ENCODE assay signal across 21 cellular contexts in the genomic region with DNA sequence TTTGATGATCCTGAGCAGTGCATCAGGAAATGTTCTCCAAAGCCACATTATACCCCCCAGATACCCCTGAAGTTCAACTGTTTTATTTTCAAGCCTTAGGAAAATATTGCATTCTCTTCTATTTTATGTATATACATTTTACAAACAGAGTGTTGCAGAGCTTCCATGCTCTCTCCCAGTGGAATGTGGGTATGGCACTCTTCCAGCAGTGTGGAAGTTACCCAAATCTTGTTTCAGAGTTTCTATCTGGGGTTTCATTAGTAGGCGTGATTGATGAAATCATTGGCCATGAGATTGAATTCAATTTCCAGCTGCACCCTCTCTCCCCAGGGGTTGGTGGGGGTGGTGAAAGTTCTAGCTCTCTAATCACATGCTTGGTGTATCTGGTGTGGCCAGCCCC.
DNase-seq lines count a peak whose midpoint lies in the region; ATAC-seq and TF ChIP-seq lines count a peak whose summit lies in the region.
"Had no signal": no experiment of that assay in that cellular context is flagged by ENCODE, and none has a peak within 500 bp of the region (broad histone marks: within the 10 kb centered on the region; RNA-seq: fewer than 3 reads in every experiment).

No MANE protein-coding gene starts in this region.

- no peak overlapping the region for H3K23ac ChIP-seq in IMR-90 (ENCODE audit: low read depth, low read length)

- DNase-seq in IMR-90 (peak; percentile 12), fibroblast of the aortic adventitia (ENCODE audit: low read depth) (peak; percentile 27), spleen (peak; percentile 16), glutamatergic neuron (no peak), GM20000 (ENCODE audit: low spot score) (no peak), LoVo (ENCODE audit: low spot score) (no peak)
- DNase-seq: Caco-2; CD4-positive, CD25-positive, alpha-beta regulatory T cell; CD8-positive, alpha-beta T cell; DMS153; DND-41; GDM1; GOT3; HFFc6 had no signal

- no peak overlapping the region for H4K91ac ChIP-seq in IMR-90 (ENCODE audit: insufficient read depth, low read depth, low read length)

- H3K27ac ChIP-seq in IMR-90 (ENCODE audit: insufficient read depth, low read length) (no peak overlapping the region), spleen (no peak overlapping the region)
- H3K27ac ChIP-seq: BLaER1, C4-2B had no signal

- no CpG with 5 or more reads among the region's 1 CpG for WGBS in IMR-90 (ENCODE audit: extremely low coverage in 2 of 2, insufficient read length in 1 of 2), 2 experiments
- WGBS in spleen, 5 donors, result 86 to 94% (median 87%) methylated on average over 1 of the region's 1 CpG

- in situ Hi-C loops in IMR-90 (cut with MboI; ENCODE audit: low sequenced_read_pairs), result no loop called here

- BruUV-seq in IMR-90 (replicated peaks; lab: Mats Ljungman, UMichigan), result no TSS peak

- H2BK5ac ChIP-seq in IMR-90 (ENCODE audit: low read depth, low read length, poor library complexity, severe bottlenecking), result no peak overlapping the region

- no peak overlapping the region for H3K18ac ChIP-seq in IMR-90 (ENCODE audit: low read depth, low read length)

- no peaks in the 10 kb centered on the region for H3K9me1 ChIP-seq in IMR-90 (ENCODE audit: insufficient read depth, low read length)

- TF ChIP-seq CTCF in IMR-90 (conservative IDR thresholded peaks at IDR 0.05; ENCODE audit: low read depth, low read length) (no peak), brain (conservative IDR thresholded peaks at IDR 0.05) (no peak), fibroblast of the aortic adventitia (IDR thresholded peaks at IDR 0.05; ENCODE audit: insufficient read depth, low read length) (no peak), spleen (IDR thresholded peaks at IDR 0.05 in 8 of 11, conservative IDR thresholded peaks at IDR 0.05 in 3 of 11) (no peak), glutamatergic neuron (IDR thresholded peaks at IDR 0.05; ENCODE audit: partially characterized antibody, unreplicated experiment) (no peak), GM20000 (IDR thresholded peaks at IDR 0.05; ENCODE audit: extremely low read depth, missing control alignments) (no peak)

- H3K4ac ChIP-seq in IMR-90 (ENCODE audit: low read depth, low read length), result no peak overlapping the region

- no peak overlapping the region for H2AFZ ChIP-seq in IMR-90 (replicated peaks; ENCODE audit: low read length, poor library complexity)

- H3K4me1 ChIP-seq in IMR-90 (ENCODE audit: control insufficient read depth, insufficient read depth, low read length) (peaks cover 4% of the 10 kb centered on the region; the same call in 1 of the 2 replicates), spleen (no peaks in the 10 kb centered on the region)
- H3K4me1 ChIP-seq: BLaER1, Caco-2, HAP-1 had no signal

- H2AK9ac ChIP-seq in IMR-90 (replicated peaks; ENCODE audit: low read depth, low read length, poor library complexity), result no peak overlapping the region

- TF ChIP-seq POLR2A in IMR-90 (IDR thresholded peaks at IDR 0.05; ENCODE audit: low read depth, low read length), result no peak
- TF ChIP-seq POLR2A in spleen (IDR thresholded peaks at IDR 0.05), result no peak

- CTCF ChIA-PET in IMR-90 (lab: Yijun Ruan, JAX), result no interaction called here

- H3K36me3 Mint-ChIP-seq in brain (no peaks in the 10 kb centered on the region), glutamatergic neuron (ENCODE audit: unreplicated experiment) (no peaks in the 10 kb centered on the region)
- H3K36me3 Mint-ChIP-seq: CD4-positive, CD25-positive, alpha-beta regulatory T cell; CD8-positive, alpha-beta T cell had no signal

- no peak overlapping the region for H2AK5ac ChIP-seq in IMR-90 (ENCODE audit: low read depth, low read length)

- H3K9me3 ChIP-seq in IMR-90 (ENCODE audit: control insufficient read depth, insufficient read depth, low read length) (peaks cover 6% of the 10 kb centered on the region), spleen (peaks cover 0 to 8% (median 0%) of the 10 kb centered on the region in 8 donors)
- H3K9me3 ChIP-seq: Caco-2, HAP-1 had no signal

- H3K27me3 Mint-ChIP-seq in brain (no peaks in the 10 kb centered on the region), glutamatergic neuron (ENCODE audit: unreplicated experiment) (peaks cover 6% of the 10 kb centered on the region)

- H3K36me3 ChIP-seq in IMR-90 (ENCODE audit: control insufficient read depth, insufficient read depth, low read length) (no peaks in the 10 kb centered on the region), spleen (no peaks in the 10 kb centered on the region)
- H3K36me3 ChIP-seq: BLaER1, HAP-1 had no signal

- H3K27me3 ChIP-seq in IMR-90 (ENCODE audit: control insufficient read depth, insufficient read depth, low read length) (peaks cover 56% of the 10 kb centered on the region), spleen (replicated peaks in 1 of 7) (peaks cover 0 to 9% (median 0%) of the 10 kb centered on the region in 7 donors)
- H3K27me3 ChIP-seq: BLaER1 had no signal

- no peak overlapping the region for H2BK15ac ChIP-seq in IMR-90 (ENCODE audit: low read depth, low read length)

- no peak overlapping the region for H3K14ac ChIP-seq in IMR-90 (replicated peaks; ENCODE audit: low read depth, low read length)

- H3K4me3 Mint-ChIP-seq in brain (no peak overlapping the region), glutamatergic neuron (ENCODE audit: unreplicated experiment) (no peak overlapping the region)
- H3K4me3 Mint-ChIP-seq: B cell; CD4-positive, CD25-positive, alpha-beta regulatory T cell; CD8-positive, alpha-beta T cell; HFFc6 had no signal

- intact Hi-C loops in IMR-90 (cut with micrococcal nuclease), result no loop called here
- intact Hi-C loops in spleen (cut with DNase I; ENCODE audit: low total_unique reads), result no loop called here

- H3K9me3 Mint-ChIP-seq in brain (peaks cover 5 to 21% (median 18%) of the 10 kb centered on the region in 5 experiments), glutamatergic neuron (ENCODE audit: unreplicated experiment) (peaks cover 2% of the 10 kb centered on the region)
- H3K9me3 Mint-ChIP-seq: CD8-positive, alpha-beta T cell had no signal

- H3K79me1 ChIP-seq in IMR-90 (ENCODE audit: low read depth in 1 of 2, low read length in 2 of 2), result no peaks in the 10 kb centered on the region

- H3K56ac ChIP-seq in IMR-90 (ENCODE audit: extremely low read depth, insufficient read depth, low read length), result no peak overlapping the region

- ATAC-seq in IMR-90 (ENCODE audit: low read depth) (no peak; the same call in 1 of the 2 replicates), HG03342 (IDR thresholded peaks at IDR 0.05; ENCODE audit: unreplicated experiment) (no peak)
- ATAC-seq: CD8-positive, alpha-beta T cell; GM12878 had no signal

- no peak overlapping the region for H2BK20ac ChIP-seq in IMR-90 (ENCODE audit: low read depth, low read length)

- H3K9ac ChIP-seq in IMR-90 (ENCODE audit: low read depth, low read length), result no peak overlapping the region
- H3K9ac ChIP-seq: BLaER1 had no signal

- TF ChIP-seq RAD21 in IMR-90 (IDR thresholded peaks at IDR 0.05; ENCODE audit: low read length), result no peak

- H3K4me2 ChIP-seq in IMR-90 (ENCODE audit: low read depth, low read length), result no peak overlapping the region; the same call in 1 of the 2 replicates
- H3K4me2 ChIP-seq: BLaER1 had no signal

- no peak overlapping the region for H3K4me3 ChIP-seq in IMR-90 (ENCODE audit: insufficient read depth, low read depth, low read length)
- no peak overlapping the region for H3K4me3 ChIP-seq in fibroblast of the aortic adventitia (ENCODE audit: low read depth, low read length)
- no peak overlapping the region for H3K4me3 ChIP-seq in spleen
- H3K4me3 ChIP-seq: BLaER1, GM12878, HAP-1 had no signal

- peak overlapping the region in 4 of 5 experiments; percentile 13 to 65 (median 20) for H3K27ac Mint-ChIP-seq in brain
- no peak overlapping the region for H3K27ac Mint-ChIP-seq in glutamatergic neuron (ENCODE audit: unreplicated experiment)
- H3K27ac Mint-ChIP-seq: B cell; CD4-positive, CD25-positive, alpha-beta regulatory T cell; CD8-positive, alpha-beta T cell; HFFc6 had no signal

- no peaks in the 10 kb centered on the region for H4K20me1 ChIP-seq in IMR-90 (ENCODE audit: insufficient read depth, low read length)
- H4K20me1 ChIP-seq: BLaER1 had no signal

- dilution Hi-C loops in IMR-90 (cut with HindIII; ENCODE audit: low sequenced_read_pairs, unreplicated experiment), result no loop called here

- H2BK120ac ChIP-seq in IMR-90 (ENCODE audit: low read depth, low read length), result no peak overlapping the region

- no peak overlapping the region for H4K8ac ChIP-seq in IMR-90 (ENCODE audit: low read depth in 2 of 2, low read length in 2 of 2)

- H4K5ac ChIP-seq in IMR-90 (ENCODE audit: low read depth, low read length), result no peak overlapping the region

- POLR2A ChIA-PET in IMR-90 (lab: Charles Lee; ENCODE audit: unreplicated experiment), result no interaction called here

- peaks cover 54% of the 10 kb centered on the region for H3K4me1 Mint-ChIP-seq in brain
- H3K4me1 Mint-ChIP-seq in glutamatergic neuron (ENCODE audit: low read depth, unreplicated experiment), result no peaks in the 10 kb centered on the region
- H3K4me1 Mint-ChIP-seq: B cell; CD4-positive, CD25-positive, alpha-beta regulatory T cell had no signal

TF ChIP-seq in IMR-90, 13 proteins besides CTCF, POLR2A, EP300 and RAD21:
- no peak for TF ChIP-seq BHLHE40 (IDR thresholded peaks at IDR 0.05; ENCODE audit: low read depth, low read length)
- no peak for TF ChIP-seq FOS (IDR thresholded peaks at IDR 0.05; ENCODE audit: low read depth, low read length)
- TF ChIP-seq MAZ (IDR thresholded peaks at IDR 0.05; ENCODE audit: borderline replicate concordance, low read depth, low read length), result no peak

Comparison
In these comparisons a context has a peak if more than half of its experiments do, and no peak if none do; other contexts are left out.
1. DNase-seq: peak in IMR-90 (single experiment), fibroblast of the aortic adventitia (single experiment) and spleen (single experiment); none in glutamatergic neuron (single experiment), GM20000 (single experiment) and LoVo (single experiment).